In genomic region chr17:50498021-50498874, GRCh38 we compare ENCODE assay signal across 24 cellular contexts. TPM values are rescaled to one million over a fixed set of nuclear protein-coding genes. Genes with fewer than 3 reads are reported as not detected.
A peak's percentile ranks its signal among the peaks of the same experiment; 100 is the strongest.
DNase-seq lines count a peak whose midpoint lies in the region; ATAC-seq, FAIRE-seq and TF ChIP-seq lines count a peak whose summit lies in the region.
"Had no signal": no experiment of that assay in that cellular context is flagged by ENCODE, and none has a peak within 500 bp of the region (broad histone marks: within the 10 kb centered on the region; RNA-seq: fewer than 3 reads in every experiment).

No MANE protein-coding gene starts in this region.

- H2AFZ ChIP-seq in PC-9, result no peak overlapping the region
- H2AFZ ChIP-seq: GM23248 had no signal

- no peaks in the 10 kb centered on the region for H4K20me1 ChIP-seq in PC-9 (ENCODE audit: insufficient read depth)

- H3K36me3 ChIP-seq in PC-9 (ENCODE audit: low read depth) (no peaks in the 10 kb centered on the region), kidney (ENCODE audit: control insufficient read depth in 1 of 2, insufficient read depth in 2 of 2, low read length in 2 of 2) (no peaks in the 10 kb centered on the region)
- H3K36me3 ChIP-seq: brain microvascular endothelial cell, left ventricle myocardium inferior, uterus had no signal

- no TSS peak for BruUV-seq in PC-9 (replicated peaks; lab: Mats Ljungman, UMichigan)

- H3F3A ChIP-seq in PC-9 (ENCODE audit: insufficient read depth, low read depth), result peaks cover 18% of the 10 kb centered on the region; the same call in 1 of the 2 replicates

- no peak for TF ChIP-seq CTCF in PC-9 (conservative IDR thresholded peaks at IDR 0.05)
- TF ChIP-seq CTCF in kidney (IDR thresholded peaks at IDR 0.05; ENCODE audit: borderline replicate concordance, extremely low read depth, insufficient read depth), result no peak

- H3K9ac ChIP-seq in kidney (ENCODE audit: low read length in 2 of 2), result no peak overlapping the region
- H3K9ac ChIP-seq: GM23248 had no signal

- H3K4me1 ChIP-seq in PC-9 (replicated peaks; ENCODE audit: insufficient read depth) (peaks cover 30% of the 10 kb centered on the region), kidney (ENCODE audit: control insufficient read depth in 1 of 2, insufficient read depth in 1 of 2, low read depth in 1 of 2, low read length in 2 of 2) (no peaks in the 10 kb centered on the region)
- H3K4me1 ChIP-seq: left ventricle myocardium inferior, uterus had no signal

- DNase-seq in ACHN (peak; percentile 49), PC-9 (peak; percentile 64 to 88), kidney (peak; percentile 52), retina (no peak)
- no peak for DNase-seq in stimulated activated CD4-positive, alpha-beta T cell treated with anti-CD3 and anti-CD28 coated beads, Interleukin-4, amount 100 ng/mL, for 4 hours
- DNase-seq: activated CD4-positive, alpha-beta T cell treated with anti-CD3 and anti-CD28 coated beads, Interleukin-2, amount 50 U/mL, for 1 hour; activated naive CD8-positive, alpha-beta T cell treated with anti-CD3 and anti-CD28 coated beads for 36 hours; activated T-cell treated with anti-CD3 and anti-CD28 coated beads, Interleukin-2, amount 50 U/mL, for 24 hours; brain microvascular endothelial cell; CD8-positive, alpha-beta memory T cell; dorsolateral prefrontal cortex; GM23248; hippocampal formation; left ventricle myocardium inferior; MM.1S; naive B cell; NCI-H187; stimulated activated naive CD8-positive, alpha-beta T cell treated with anti-CD3 and anti-CD28 coated beads, Interleukin-15, Interleukin-2, amounts not matched to agents 100 U/mL and 50 U/mL, for 24 hours; uterus had no signal

- in situ Hi-C loops in ACHN (cut with HindIII; ENCODE audit: low pct_ligation_motif_present, low pct_unique_long_range_greater_than_20kb, low sequenced_read_pairs), result no loop called here

- POLR2A ChIA-PET in PC-9 (lab: Charles Lee; ENCODE audit: unreplicated experiment), result no interaction called here

- no peak for FAIRE-seq in kidney (lab: Jason Lieb, UNC)

- no peaks in the 10 kb centered on the region for H3K27me3 ChIP-seq in PC-9 (ENCODE audit: insufficient read depth, low read depth)
- H3K27me3 ChIP-seq: brain microvascular endothelial cell, dorsolateral prefrontal cortex, uterus had no signal

- H3K4me2 ChIP-seq in PC-9, result peak overlapping the region; percentile 41

- CTCF ChIA-PET in PC-9 (lab: Charles Lee), result interaction anchor here (0.8 kb wide), 1 partner anchor 35 kb away, joined by 4 read pairs; no protein-coding TSS in a partner anchor

- peak overlapping the region; percentile 14 for H3K27ac ChIP-seq in PC-9
- H3K27ac ChIP-seq in kidney (ENCODE audit: low read depth in 2 of 2, low read length in 2 of 2), result no peak overlapping the region
- H3K27ac ChIP-seq: brain microvascular endothelial cell, dorsolateral prefrontal cortex, GM23248, left ventricle myocardium inferior, SK-N-MC, uterus had no signal

- H3K9me3 ChIP-seq in PC-9 (ENCODE audit: insufficient read depth, low read depth), result no peaks in the 10 kb centered on the region
- no peaks in the 10 kb centered on the region for H3K9me3 ChIP-seq in kidney (ENCODE audit: control insufficient read depth in 1 of 2, low read length in 2 of 2)
- H3K9me3 ChIP-seq: left ventricle myocardium inferior, uterus had no signal

- intact Hi-C loops in PC-9 (cut with micrococcal nuclease; ENCODE audit: unreplicated experiment) (loop anchor here (1.0 kb wide), 1 partner anchor 11 kb away; no protein-coding TSS in a partner anchor), kidney (cut with DNase I) (no loop called here)

- no peaks in the 10 kb centered on the region for H3K79me2 ChIP-seq in PC-9 (ENCODE audit: low read depth)

- ATAC-seq in GM21717 (IDR thresholded peaks at IDR 0.05; ENCODE audit: unreplicated experiment), result no peak
- ATAC-seq: stimulated activated naive CD8-positive, alpha-beta T cell treated with anti-CD3 and anti-CD28 coated beads, Interleukin-15, Interleukin-2, amounts not matched to agents 100 U/mL and 50 U/mL, for 24 hours had no signal

- H3K4me3 ChIP-seq in PC-9, result no peak overlapping the region
- H3K4me3 ChIP-seq in kidney (ENCODE audit: low read length in 2 of 2), result no peak overlapping the region
- H3K4me3 ChIP-seq: dorsolateral prefrontal cortex, GM23248, left ventricle myocardium inferior, SK-N-MC, uterus had no signal

- H3K9me2 ChIP-seq in PC-9 (ENCODE audit: insufficient read depth), result no peaks in the 10 kb centered on the region

RNA-seq across cellular contexts. Expression of gene MYCBPAP, which starts 10.0 kb away (rescaled TPM):
- total RNA-seq in PC-9 (2021) (4.9 and 11.6 TPM in 2 replicates), kidney (0.72 TPM)
- 2.9 TPM for polyA plus RNA-seq in kidney (ENCODE audit: insufficient read depth, low read depth, low replicate concordance)
- polyA plus RNA-seq: CD8-positive, alpha-beta memory T cell had no signal

RNA-seq across cellular contexts. Expression of gene RSAD1, which starts 19.6 kb away (rescaled TPM):
- total RNA-seq in PC-9 (2021) (14.8 and 15.1 TPM in 2 replicates), kidney (38.9 TPM)
- 39.9 TPM for polyA plus RNA-seq in kidney (ENCODE audit: insufficient read depth, low read depth, low replicate concordance)

RNA-seq across cellular contexts. Expression of gene CHAD, which starts 29.6 kb away (rescaled TPM):
- total RNA-seq in PC-9 (2021) (not detected in 2 replicates), kidney (0.22 TPM)
- 0.43 TPM for polyA plus RNA-seq in kidney (ENCODE audit: insufficient read depth, low read depth, low replicate concordance)
- total RNA-seq: activated naive CD8-positive, alpha-beta T cell treated with anti-CD3 and anti-CD28 coated beads for 36 hours; CD8-positive, alpha-beta memory T cell; GM23248; left ventricle myocardium inferior; NCI-H460; progenitor cell of endocrine pancreas; uterus had no signal
- polyA plus RNA-seq: AG04450; CD8-positive, alpha-beta memory T cell; GM23248 had no signal

RNA-seq across cellular contexts. Expression of gene EPN3, which starts 34.3 kb away (rescaled TPM):
- total RNA-seq in PC-9 (2021) (15.6 and 22.8 TPM in 2 replicates), kidney (5.0 TPM)
- 28.7 TPM for polyA plus RNA-seq in kidney (ENCODE audit: insufficient read depth, low read depth, low replicate concordance)
- total RNA-seq: activated naive CD8-positive, alpha-beta T cell treated with anti-CD3 and anti-CD28 coated beads for 36 hours; CD8-positive, alpha-beta memory T cell; GM23248 had no signal
- polyA plus RNA-seq: AG04450; CD8-positive, alpha-beta memory T cell; GM23248 had no signal

RNA-seq across cellular contexts. Expression of gene SPATA20, which starts 48.7 kb away (rescaled TPM):
- 41.5 and 60.5 TPM in 2 replicates for total RNA-seq in PC-9 (2021)
- total RNA-seq in kidney, result 60.4 TPM
- 52.7 TPM for polyA plus RNA-seq in kidney (ENCODE audit: insufficient read depth, low read depth, low replicate concordance)

Comparison
In these comparisons a context has a peak if more than half of its experiments do, and no peak if none do; other contexts are left out.
1. DNase-seq: peak in ACHN (single experiment), PC-9 (2 of 2) and kidney (single experiment); none in retina (single experiment) and stimulated activated CD4-positive, alpha-beta T cell treated with anti-CD3 and anti-CD28 coated beads, Interleukin-4, amount 100 ng/mL, for 4 hours (0 of 2).